25 cellular contexts compared by ENCODE assay signal in the genomic region with DNA sequence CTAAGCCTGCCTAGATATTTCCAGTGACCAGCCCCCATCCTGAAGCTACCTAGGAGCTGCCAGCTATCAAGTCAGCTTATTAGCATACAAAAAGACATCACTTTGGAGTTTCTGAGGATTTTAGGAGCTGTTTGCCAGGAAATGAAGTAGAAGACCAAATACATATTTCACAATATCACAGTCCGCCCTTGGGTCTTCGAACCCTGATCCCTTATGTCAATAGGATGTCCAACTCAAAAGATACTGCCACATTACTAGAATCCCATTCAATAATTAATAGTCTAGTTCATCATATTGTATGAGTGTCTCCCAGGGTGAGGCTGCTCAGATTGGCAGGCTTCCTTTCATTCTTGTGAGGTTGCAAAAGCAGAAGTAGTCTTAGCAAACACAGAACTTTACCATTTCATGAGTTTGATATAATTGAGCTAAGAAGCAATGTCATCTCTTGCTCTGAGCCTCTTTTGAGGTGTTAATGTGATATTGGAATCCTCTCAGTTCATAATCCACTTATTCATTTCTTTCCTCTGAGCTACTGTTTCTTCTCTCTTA. TPM values are rescaled to one million over a fixed set of nuclear protein-coding genes. Genes with fewer than 3 reads are reported as not detected.
DNase-seq lines count a peak whose midpoint lies in the region; ATAC-seq, FAIRE-seq and TF ChIP-seq lines count a peak whose summit lies in the region.
"Had no signal": no experiment of that assay in that cellular context is flagged by ENCODE, and none has a peak within 500 bp of the region (broad histone marks: within the 10 kb centered on the region; RNA-seq: fewer than 3 reads in every experiment).

No MANE protein-coding gene starts in this region.

- H3K4me1 ChIP-seq in H1 (replicated peaks in 1 of 4; ENCODE audit: control insufficient read depth in 3 of 4, insufficient read depth in 4 of 4, low read length in 3 of 4): peaks cover 0 to 9% (median 2%) of the 10 kb centered on the region in 4 experiments; a peak in 3 of 7 replicates
- H3K4me1 ChIP-seq in neutrophil (ENCODE audit: control insufficient read depth in 1 of 2, insufficient read depth in 1 of 2, low read depth in 1 of 2, low read length in 1 of 2): peaks cover 10 to 14% of the 10 kb centered on the region in 2 experiments
- H3K4me1 ChIP-seq: parathyroid adenoma had no signal

- TF ChIP-seq RAD21 in H1 (IDR thresholded peaks at IDR 0.05 in 1 of 2, conservative IDR thresholded peaks at IDR 0.05 in 1 of 2; ENCODE audit: low read depth in 2 of 2, low read length in 2 of 2): no peak

- no peak overlapping the region for H2AFZ ChIP-seq in H1 (ENCODE audit: low read length)
- H2AFZ ChIP-seq: parathyroid adenoma had no signal

- no peak overlapping the region for H3K4ac ChIP-seq in H1 (replicated peaks; ENCODE audit: insufficient read length, low read depth, low read length)

- H3K27ac ChIP-seq in H1 (ENCODE audit: low read depth, low read length): no peak overlapping the region
- peak overlapping the region; percentile 3 for H3K27ac ChIP-seq in neutrophil
- H3K27ac ChIP-seq: BLaER1, KMS-11, parathyroid adenoma had no signal

- no peak overlapping the region for H4K5ac ChIP-seq in H1 (ENCODE audit: insufficient read length, low read depth, low read length)

- no peak overlapping the region for H3K4me3 ChIP-seq in H1 (ENCODE audit: extremely low read depth in 1 of 4, insufficient read depth in 2 of 4, low read depth in 3 of 4, low read length in 4 of 4)
- no peak overlapping the region for H3K4me3 ChIP-seq in neutrophil (ENCODE audit: low read depth in 1 of 2, low read length in 1 of 2)
- H3K4me3 ChIP-seq: BLaER1 had no signal

- no peaks in the 10 kb centered on the region for H3K23me2 ChIP-seq in H1 (ENCODE audit: low read depth, low read length)

- no peak for ATAC-seq in GM21723 (IDR thresholded peaks at IDR 0.05; ENCODE audit: unreplicated experiment)
- ATAC-seq in activated CD8-positive, alpha-beta memory T cell treated with anti-CD3 and anti-CD28 coated beads, Interleukin-2, amount 10 ng/mL, durations not matched to agents 7 days and 5 days: no peak
- ATAC-seq in GM21825 (IDR thresholded peaks at IDR 0.05; ENCODE audit: unreplicated experiment): no peak
- ATAC-seq: activated CD4-positive, CD25-positive, alpha-beta regulatory T cell treated with anti-CD3 and anti-CD28 coated beads, Interleukin-2, amount 50 U/mL, for 24 hours; activated CD8-positive, alpha-beta T cell treated with anti-CD3 and anti-CD28 coated beads, Interleukin-2, amount 10 ng/mL, durations not matched to agents 7 days and 5 days; left colon; natural killer cell treated with Interleukin-12 subunit alpha and Interleukin-12 subunit beta and Interleukin-15 and Interleukin-18, amount 100 ng/mL, for 72 hours had no signal

- CTCF ChIA-PET in H1 (lab: Charles Lee; ENCODE audit: partially characterized antibody): interaction anchor here (0.7 to 1.7 kb wide), 9 partner anchors 9 to 136 kb away, joined by 3 to 7 read pairs (median 4); a partner anchor contains a TSS
- CTCF ChIA-PET in activated CD8-positive, alpha-beta memory T cell treated with anti-CD3 and anti-CD28 coated beads, Interleukin-2, amount 10 ng/mL, durations not matched to agents 7 days and 5 days (lab: Charles Lee): interaction anchor here (0.8 to 1.3 kb wide), 2 partner anchors 13 to 131 kb away, joined by 3 read pairs; a partner anchor contains a TSS

- DNase-seq in SIG-M5 treated with dmso at 0.1 percent for 504 hours (lab: John Stamatoyannopoulos, UW; ENCODE audit: unreplicated experiment): peak; percentile 67
- no peak for DNase-seq in SIG-M5 (lab: John Stamatoyannopoulos, UW)
- DNase-seq in MV-4-11 (lab: John Stamatoyannopoulos, UW): peak; percentile 49
- DNase-seq in H1 (ENCODE audit: low read depth in 1 of 2, low spot score in 2 of 2): no peak
- no peak for DNase-seq in activated CD8-positive, alpha-beta memory T cell treated with anti-CD3 and anti-CD28 coated beads, Interleukin-2, amount 10 ng/mL, durations not matched to agents 7 days and 5 days
- DNase-seq: activated CD8-positive, alpha-beta T cell treated with anti-CD3 and anti-CD28 coated beads, Interleukin-2, amount 10 ng/mL, durations not matched to agents 7 days and 5 days; activated naive CD4-positive, alpha-beta T cell treated with Interleukin-2 at 50 U/mL for 16 hours; activated T-cell treated with anti-CD3 and anti-CD28 coated beads, Interleukin-2, amount 50 U/mL, for 1 hour; caudate nucleus; head of caudate nucleus; left colon; NCI-H1105; NCI-H2081 treated with DMSO at 0.1 percent for 48 hours; NCI-H446; SK-N-SH; stimulated activated CD8-positive, alpha-beta memory T cell treated with anti-CD3 and anti-CD28 coated beads, Interleukin-4, amount 100 ng/mL, for 48 hours had no signal

- H4K20me1 ChIP-seq in H1 (replicated peaks in 1 of 2; ENCODE audit: control insufficient read depth in 1 of 2, insufficient read depth in 2 of 2, low read length in 2 of 2): peaks cover 18 to 26% of the 10 kb centered on the region in 2 experiments

- TF ChIP-seq CTCF in H1 (IDR thresholded peaks at IDR 0.05; ENCODE audit: control extremely low read depth in 1 of 3, insufficient read depth in 1 of 3, low read depth in 1 of 3, low read length in 3 of 3) (no peak), neutrophil (IDR thresholded peaks at IDR 0.05) (no peak)

- H3K9me3 Mint-ChIP-seq in activated CD8-positive, alpha-beta memory T cell treated with anti-CD3 and anti-CD28 coated beads, Interleukin-2, amount 10 ng/mL, durations not matched to agents 7 days and 5 days (ENCODE audit: low read depth): no peaks in the 10 kb centered on the region
- H3K9me3 Mint-ChIP-seq: dendritic cell treated with granulocyte-macrophage colony-stimulating factor and Interleukin-4, amounts not matched to agents 40 ng/mL and 50 ng/mL, for 4 days; natural killer cell treated with Interleukin-12 subunit alpha and Interleukin-12 subunit beta and Interleukin-15 and Interleukin-18, amount 100 ng/mL, for 72 hours had no signal

- H3K23ac ChIP-seq in H1 (ENCODE audit: insufficient read length): no peak overlapping the region

- H3K79me2 ChIP-seq in H1 (ENCODE audit: control insufficient read depth in 1 of 2, insufficient read depth in 2 of 2, low read length in 2 of 2): peaks cover 13 to 98% of the 10 kb centered on the region in 2 experiments

- no peak overlapping the region for H3K9ac ChIP-seq in H1 (replicated peaks in 1 of 4; ENCODE audit: extremely low read depth in 1 of 4, low read depth in 3 of 4, low read length in 3 of 4)
- H3K9ac ChIP-seq: BLaER1, KMS-11, parathyroid adenoma, SK-N-SH had no signal

- POLR2A ChIA-PET in H1 (lab: Charles Lee; ENCODE audit: partially characterized antibody): interaction anchor here (0.7 to 1.9 kb wide), 5 partner anchors 13 to 331 kb away, joined by 3 to 11 read pairs (median 4); a partner anchor contains a TSS

- peaks cover 11% of the 10 kb centered on the region for H3K79me1 ChIP-seq in H1 (ENCODE audit: low read depth, low read length)

- no peak overlapping the region for H3K14ac ChIP-seq in H1 (ENCODE audit: insufficient read length)

- no peak for TF ChIP-seq POLR2A in H1 (IDR thresholded peaks at IDR 0.05; ENCODE audit: control extremely low read depth in 1 of 2, low read depth in 2 of 2, low read length in 2 of 2)

- peak; percentile 32 for FAIRE-seq in H1 (lab: Jason Lieb, UNC)

- H2BK120ac ChIP-seq in H1 (replicated peaks; ENCODE audit: low read depth, low read length): no peak overlapping the region

- no peak overlapping the region for H2BK15ac ChIP-seq in H1 (ENCODE audit: low read length)

- no peak overlapping the region for H3K4me3 Mint-ChIP-seq in activated CD8-positive, alpha-beta memory T cell treated with anti-CD3 and anti-CD28 coated beads, Interleukin-2, amount 10 ng/mL, durations not matched to agents 7 days and 5 days
- H3K4me3 Mint-ChIP-seq: activated CD8-positive, alpha-beta T cell treated with anti-CD3 and anti-CD28 coated beads, Interleukin-2, amount 10 ng/mL, durations not matched to agents 7 days and 5 days; dendritic cell treated with granulocyte-macrophage colony-stimulating factor and Interleukin-4, amounts not matched to agents 40 ng/mL and 50 ng/mL, for 4 days; natural killer cell treated with Interleukin-12 subunit alpha and Interleukin-12 subunit beta and Interleukin-15 and Interleukin-18, amount 100 ng/mL, for 72 hours had no signal

- no peak overlapping the region for H2BK5ac ChIP-seq in H1 (ENCODE audit: low read depth, low read length)

- H2BK20ac ChIP-seq in H1 (ENCODE audit: low read length): no peak overlapping the region

- H4K91ac ChIP-seq in H1 (replicated peaks; ENCODE audit: insufficient read length, low read length): no peak overlapping the region

- H3K27me3 ChIP-seq in H1 (replicated peaks in 1 of 4; ENCODE audit: control insufficient read depth in 3 of 4, extremely low read depth in 1 of 4, insufficient read depth in 3 of 4, low read length in 3 of 4): no peaks in the 10 kb centered on the region
- H3K27me3 ChIP-seq in neutrophil: no peaks in the 10 kb centered on the region
- H3K27me3 ChIP-seq: BLaER1 had no signal

- no peak overlapping the region for H3K18ac ChIP-seq in H1 (ENCODE audit: extremely low read depth, low read length)

- H3K9me3 ChIP-seq in H1 (ENCODE audit: insufficient read depth in 2 of 2, low read depth in 1 of 2, low read length in 1 of 2) (no peaks in the 10 kb centered on the region), neutrophil (no peaks in the 10 kb centered on the region)
- H3K9me3 ChIP-seq: BLaER1, SK-N-SH had no signal

- no peaks in the 10 kb centered on the region for H3K27me3 Mint-ChIP-seq in activated CD8-positive, alpha-beta memory T cell treated with anti-CD3 and anti-CD28 coated beads, Interleukin-2, amount 10 ng/mL, durations not matched to agents 7 days and 5 days
- H3K27me3 Mint-ChIP-seq: dendritic cell treated with granulocyte-macrophage colony-stimulating factor and Interleukin-4, amounts not matched to agents 40 ng/mL and 50 ng/mL, for 4 days; natural killer cell treated with Interleukin-12 subunit alpha and Interleukin-12 subunit beta and Interleukin-15 and Interleukin-18, amount 100 ng/mL, for 72 hours had no signal

- H3K36me3 ChIP-seq in H1 (ENCODE audit: control insufficient read depth in 2 of 4, insufficient read depth in 4 of 4, low read length in 3 of 4) (peaks cover under 1 to 6% (median 4%) of the 10 kb centered on the region in 4 experiments; a peak in 6 of 8 replicates), neutrophil (no peaks in the 10 kb centered on the region)

- no peak overlapping the region for H3K27ac Mint-ChIP-seq in activated CD8-positive, alpha-beta memory T cell treated with anti-CD3 and anti-CD28 coated beads, Interleukin-2, amount 10 ng/mL, durations not matched to agents 7 days and 5 days
- H3K27ac Mint-ChIP-seq: activated CD8-positive, alpha-beta T cell treated with anti-CD3 and anti-CD28 coated beads, Interleukin-2, amount 10 ng/mL, durations not matched to agents 7 days and 5 days; dendritic cell treated with granulocyte-macrophage colony-stimulating factor and Interleukin-4, amounts not matched to agents 40 ng/mL and 50 ng/mL, for 4 days; natural killer cell treated with Interleukin-12 subunit alpha and Interleukin-12 subunit beta and Interleukin-15 and Interleukin-18, amount 100 ng/mL, for 72 hours had no signal

- no peak overlapping the region for H2AK5ac ChIP-seq in H1 (ENCODE audit: low read depth, low read length)

- H3K56ac ChIP-seq in H1 (replicated peaks; ENCODE audit: insufficient read length, low read depth, low read length): no peak overlapping the region

- H3K4me2 ChIP-seq in H1 (ENCODE audit: insufficient read depth in 1 of 2, low read depth in 2 of 2, low read length in 2 of 2): 0 out of 4 replicates have a peak overlapping the region, but pooled peaks of 1 of the 2 experiments have one; percentile 3
- H3K4me2 ChIP-seq: BLaER1, KMS-11, SK-N-SH had no signal

- peaks cover 13% of the 10 kb centered on the region for H3K36me3 Mint-ChIP-seq in activated CD8-positive, alpha-beta memory T cell treated with anti-CD3 and anti-CD28 coated beads, Interleukin-2, amount 10 ng/mL, durations not matched to agents 7 days and 5 days

- 98% methylated on average over 2 of the region's 2 CpGs; no CpG with 5 or more reads in 1 of the 2 experiments for WGBS in H1 (ENCODE audit: extremely low coverage in 1 of 2, insufficient coverage in 1 of 2, insufficient read length in 1 of 2, insufficient replicate concordance in 2 of 2, low coverage in 1 of 2, low lambda C conversion rate in 2 of 2, missing lambda C conversion rate in 1 of 2), 2 experiments

- TF ChIP-seq EP300 in H1 (IDR thresholded peaks at IDR 0.05; ENCODE audit: borderline replicate concordance in 1 of 2, low read depth in 2 of 2, low read length in 2 of 2): no peak

- no peak overlapping the region for H2BK12ac ChIP-seq in H1 (ENCODE audit: low read depth, low read length)

- no peak overlapping the region for H4K8ac ChIP-seq in H1 (ENCODE audit: extremely low read depth, insufficient read depth, low read length)

- peaks cover 24% of the 10 kb centered on the region for H3K4me1 Mint-ChIP-seq in activated CD8-positive, alpha-beta memory T cell treated with anti-CD3 and anti-CD28 coated beads, Interleukin-2, amount 10 ng/mL, durations not matched to agents 7 days and 5 days

RNA-seq across cellular contexts. Expression of a gene that starts 13.6 kb away (rescaled TPM):
- total RNA-seq in H1 (2021; fragmentation: NEBNext Ultra II Directional; extraction: Animal tissue kit (Norgen Biotek cat#: 25700)): 122 and 124 TPM in 2 replicates
- polyA plus RNA-seq in H1 (2011; rRNA removed): 60.4 and 61.0 TPM in 2 replicates
- polyA plus RNA-seq in H1 (2011; cell fraction: cytosol; rRNA removed): 52.6 TPM
- polyA plus RNA-seq in H1 (2011; cell fraction: nucleus; rRNA removed): 86.1 TPM
- polyA plus RNA-seq in H1 (2012, experiment 1 of 2): 54.4 to 90.7 TPM (median 74.8 TPM) in 4 replicates
- polyA plus RNA-seq in H1 (2012, experiment 2 of 2): 10.5 TPM
- polyA plus RNA-seq in H1 (2013, experiment 1 of 2): 49.5 TPM
- 50.6 TPM for polyA plus RNA-seq in H1 (2013, experiment 2 of 2)
- 108 and 162 TPM in 2 replicates for polyA minus RNA-seq in H1 (2011; rRNA and poly(A)+ RNA removed)
- 54.3 TPM for polyA minus RNA-seq in H1 (2011; cell fraction: cytosol; rRNA and poly(A)+ RNA removed)
- 55.7 TPM for polyA minus RNA-seq in H1 (2011; cell fraction: nucleus; rRNA and poly(A)+ RNA removed)
- 10 to 100 TPM; 64.7 to 72.0 TPM for total RNA-seq in activated CD8-positive, alpha-beta memory T cell treated with anti-CD3 and anti-CD28 coated beads, Interleukin-2, amount 10 ng/mL, durations not matched to agents 7 days and 5 days

RNA-seq across cellular contexts. Expression of a gene that starts 46.2 kb away (rescaled TPM):
- 7.8 and 9.0 TPM in 2 replicates for total RNA-seq in H1 (2021; fragmentation: NEBNext Ultra II Directional; extraction: Animal tissue kit (Norgen Biotek cat#: 25700))
- 28.9 and 36.0 TPM in 2 replicates for polyA plus RNA-seq in H1 (2011; rRNA removed)
- polyA plus RNA-seq in H1 (2011; cell fraction: cytosol; rRNA removed): 17.8 TPM
- 22.1 TPM for polyA plus RNA-seq in H1 (2011; cell fraction: nucleus; rRNA removed)
- polyA plus RNA-seq in H1 (2012, experiment 1 of 2): 5.1 to 13.0 TPM (median 12.0 TPM) in 4 replicates
- 15.8 TPM for polyA plus RNA-seq in H1 (2012, experiment 2 of 2)
- 8.7 TPM for polyA plus RNA-seq in H1 (2013, experiment 1 of 2)
- 9.9 TPM for polyA plus RNA-seq in H1 (2013, experiment 2 of 2)
- 7.3 and 7.7 TPM in 2 replicates for polyA minus RNA-seq in H1 (2011; rRNA and poly(A)+ RNA removed)
- 5.1 TPM for polyA minus RNA-seq in H1 (2011; cell fraction: cytosol; rRNA and poly(A)+ RNA removed)
- polyA minus RNA-seq in H1 (2011; cell fraction: nucleus; rRNA and poly(A)+ RNA removed): 2.7 TPM
- under 1 TPM; 0.32 to 0.54 TPM for total RNA-seq in activated CD8-positive, alpha-beta memory T cell treated with anti-CD3 and anti-CD28 coated beads, Interleukin-2, amount 10 ng/mL, durations not matched to agents 7 days and 5 days

Comparison
In these comparisons a context has a peak if more than half of its experiments do, and no peak if none do; other contexts are left out.
1. DNase-seq: peak in SIG-M5 treated with dmso at 0.1 percent for 504 hours (single experiment) and MV-4-11 (single experiment); none in SIG-M5 (single experiment), H1 (0 of 2) and activated CD8-positive, alpha-beta memory T cell treated with anti-CD3 and anti-CD28 coated beads, Interleukin-2, amount 10 ng/mL, durations not matched to agents 7 days and 5 days (single experiment).